In genomic region chr4:55372259-55372658, GRCh38 we compare ENCODE assay signal across 18 cellular contexts. TPM values are rescaled to one million over a fixed set of nuclear protein-coding genes. Genes with fewer than 3 reads are reported as not detected.
A peak's percentile ranks its signal among the peaks of the same experiment; 100 is the strongest.
DNase-seq lines count a peak whose midpoint lies in the region; FAIRE-seq and TF ChIP-seq lines count a peak whose summit lies in the region.
"Had no signal": no experiment of that assay in that cellular context is flagged by ENCODE, and none has a peak within 500 bp of the region (broad histone marks: within the 10 kb centered on the region; RNA-seq: fewer than 3 reads in every experiment).

No MANE protein-coding gene starts in this region.

- TF ChIP-seq CTCF in astrocyte (IDR thresholded peaks at IDR 0.05; ENCODE audit: insufficient read depth, low read depth, low read length) (no peak), fibroblast of pulmonary artery (IDR thresholded peaks at IDR 0.05; ENCODE audit: low read length, missing control alignments) (no peak), osteoblast (IDR thresholded peaks at IDR 0.05; ENCODE audit: extremely low read depth, low read depth, low read length) (no peak)

- H3K36me3 ChIP-seq in astrocyte (ENCODE audit: insufficient read depth, low read length) = no peaks in the 10 kb centered on the region
- no peaks in the 10 kb centered on the region for H3K36me3 ChIP-seq in osteoblast (ENCODE audit: insufficient read depth, low read length)
- no peaks in the 10 kb centered on the region for H3K36me3 ChIP-seq in MG63

- no peak overlapping the region for H3K4me3 Mint-ChIP-seq in astrocyte (ENCODE audit: unreplicated experiment)
- H3K4me3 Mint-ChIP-seq in activated CD4-positive, alpha-beta memory T cell treated with anti-CD3 and anti-CD28 coated beads for 36 hours = no peak overlapping the region
- H3K4me3 Mint-ChIP-seq: B cell; CD4-positive, alpha-beta memory T cell had no signal

- H3K9me3 ChIP-seq in astrocyte (ENCODE audit: insufficient read depth, low read depth, low read length) (no peaks in the 10 kb centered on the region), osteoblast (ENCODE audit: low read depth, low read length) (no peaks in the 10 kb centered on the region), MG63 (no peaks in the 10 kb centered on the region)

- intact Hi-C loops in activated CD4-positive, alpha-beta memory T cell treated with anti-CD3 and anti-CD28 coated beads for 36 hours (cut with micrococcal nuclease) = no loop called here

- POLR2A ChIA-PET in activated CD4-positive, alpha-beta memory T cell treated with anti-CD3 and anti-CD28 coated beads for 36 hours (lab: Charles Lee) = no interaction called here

- H3K4me1 Mint-ChIP-seq in astrocyte (ENCODE audit: low read depth, unreplicated experiment) = no peaks in the 10 kb centered on the region
- no peaks in the 10 kb centered on the region for H3K4me1 Mint-ChIP-seq in activated CD4-positive, alpha-beta memory T cell treated with anti-CD3 and anti-CD28 coated beads for 36 hours (ENCODE audit: low read depth)
- H3K4me1 Mint-ChIP-seq: B cell; CD4-positive, alpha-beta memory T cell had no signal

- H3K27ac Mint-ChIP-seq in astrocyte (ENCODE audit: unreplicated experiment) = no peak overlapping the region
- H3K27ac Mint-ChIP-seq in activated CD4-positive, alpha-beta memory T cell treated with anti-CD3 and anti-CD28 coated beads for 36 hours = no peak overlapping the region
- H3K27ac Mint-ChIP-seq: B cell; CD4-positive, alpha-beta memory T cell had no signal

- no peaks in the 10 kb centered on the region for H3K9me3 Mint-ChIP-seq in astrocyte (ENCODE audit: unreplicated experiment)
- no peaks in the 10 kb centered on the region for H3K9me3 Mint-ChIP-seq in activated CD4-positive, alpha-beta memory T cell treated with anti-CD3 and anti-CD28 coated beads for 36 hours
- H3K9me3 Mint-ChIP-seq: CD4-positive, alpha-beta memory T cell had no signal

- H3K4me3 ChIP-seq in astrocyte (ENCODE audit: insufficient read depth, low read depth, low read length) = no peak overlapping the region
- no peak overlapping the region for H3K4me3 ChIP-seq in fibroblast of pulmonary artery (replicated peaks; ENCODE audit: low read depth, low read length)
- H3K4me3 ChIP-seq in osteoblast (ENCODE audit: insufficient read depth, low read length) = no peak overlapping the region
- H3K4me3 ChIP-seq in MG63 = no peak overlapping the region

- H3K27me3 ChIP-seq in astrocyte (ENCODE audit: insufficient read depth, low read length) (no peaks in the 10 kb centered on the region), osteoblast (ENCODE audit: insufficient read depth, low read length) (no peaks in the 10 kb centered on the region), MG63 (no peaks in the 10 kb centered on the region)

- CTCF ChIA-PET in activated CD4-positive, alpha-beta memory T cell treated with anti-CD3 and anti-CD28 coated beads for 36 hours (lab: Charles Lee) = interaction anchor here (0.9 to 1.5 kb wide), 2 partner anchors 18 to 60 kb away, joined by 4 to 6 read pairs; no protein-coding TSS in a partner anchor

- H3K4me2 ChIP-seq in astrocyte (ENCODE audit: low read length) = peak overlapping the region; percentile 9
- H3K4me2 ChIP-seq in osteoblast (ENCODE audit: insufficient read depth, low read length) = no peak overlapping the region
- H3K4me2 ChIP-seq: KMS-11 had no signal

- H3K9ac ChIP-seq in astrocyte (ENCODE audit: low read length) = peak overlapping the region; percentile 68
- H3K9ac ChIP-seq: KMS-11 had no signal

- FAIRE-seq in astrocyte (lab: Jason Lieb, UNC) = no peak
- FAIRE-seq: D721Med had no signal

- peak; percentile 63 for DNase-seq in EL
- no peak for DNase-seq in astrocyte (ENCODE audit: low read depth)
- peak; percentile 91 for DNase-seq in fibroblast of pulmonary artery (ENCODE audit: low read depth)
- DNase-seq in osteoblast (ENCODE audit: insufficient read length, low spot score, missing footprints) = no peak
- DNase-seq in T-helper 9 cell = no peak
- no peak for DNase-seq in MG63
- no peak for DNase-seq in NCI-H526 (lab: John Stamatoyannopoulos, UW)
- no peak for DNase-seq in activated CD4-positive, alpha-beta memory T cell treated with anti-CD3 and anti-CD28 coated beads for 36 hours
- DNase-seq: CD4-positive, alpha-beta memory T cell; DND-41; H7; NCI-H1105; NCI-H187; NCI-H446 treated with DMSO at 0.1 percent for 48 hours; NCI-H774 had no signal

- no peak overlapping the region for H2AFZ ChIP-seq in astrocyte (ENCODE audit: low read depth, low read length)
- no peak overlapping the region for H2AFZ ChIP-seq in osteoblast (ENCODE audit: low read length)

- H3K27ac ChIP-seq in astrocyte (ENCODE audit: low read depth, low read length) (peak overlapping the region; percentile 61), osteoblast (ENCODE audit: low read depth, low read length) (peak overlapping the region; percentile 63)
- H3K27ac ChIP-seq: KMS-11 had no signal

- no peaks in the 10 kb centered on the region for H3K27me3 Mint-ChIP-seq in astrocyte (ENCODE audit: low read depth, unreplicated experiment)
- no peaks in the 10 kb centered on the region for H3K27me3 Mint-ChIP-seq in activated CD4-positive, alpha-beta memory T cell treated with anti-CD3 and anti-CD28 coated beads for 36 hours
- H3K27me3 Mint-ChIP-seq: B cell; CD4-positive, alpha-beta memory T cell had no signal

- no peaks in the 10 kb centered on the region for H3K79me2 ChIP-seq in astrocyte (ENCODE audit: insufficient read depth, low read length)
- no peaks in the 10 kb centered on the region for H3K79me2 ChIP-seq in osteoblast (ENCODE audit: insufficient read depth, low read length)

- H4K20me1 ChIP-seq in astrocyte (ENCODE audit: insufficient read depth, low read length) (no peaks in the 10 kb centered on the region), osteoblast (ENCODE audit: insufficient read depth, low read length) (no peaks in the 10 kb centered on the region)

- H3K4me1 ChIP-seq in astrocyte (ENCODE audit: insufficient read depth, low read length) (peaks cover 2% of the 10 kb centered on the region), osteoblast (ENCODE audit: insufficient read depth, low read length) (no peaks in the 10 kb centered on the region)

- no peaks in the 10 kb centered on the region for H3K36me3 Mint-ChIP-seq in astrocyte (ENCODE audit: low read depth, unreplicated experiment)
- H3K36me3 Mint-ChIP-seq in activated CD4-positive, alpha-beta memory T cell treated with anti-CD3 and anti-CD28 coated beads for 36 hours = peaks cover 8% of the 10 kb centered on the region

RNA-seq across cellular contexts. Expression of gene TMEM165, which starts 23.5 kb away (rescaled TPM):
- total RNA-seq in astrocyte (128 and 130 TPM in 2 replicates), osteoblast (151 and 163 TPM in 2 replicates)
- total RNA-seq in MG63 (2014; rRNA removed; shearing (Covaris generic); ENCODE audit: low replicate concordance) = 92.4 and 122 TPM in 2 replicates
- total RNA-seq in activated CD4-positive, alpha-beta memory T cell treated with anti-CD3 and anti-CD28 coated beads for 36 hours = 10 to 100 TPM; 50.4 to 56.8 TPM

RNA-seq across cellular contexts. Expression of gene SRD5A3, which starts 26.2 kb away (rescaled TPM):
- 39.5 and 43.8 TPM in 2 replicates for total RNA-seq in astrocyte
- total RNA-seq in osteoblast = 10.6 and 13.0 TPM in 2 replicates
- total RNA-seq in MG63 (2014; rRNA removed; shearing (Covaris generic); ENCODE audit: low replicate concordance) = 5.2 and 12.6 TPM in 2 replicates
- total RNA-seq in activated CD4-positive, alpha-beta memory T cell treated with anti-CD3 and anti-CD28 coated beads for 36 hours = 10 to 100 TPM; 19.2 to 19.7 TPM

Comparison
In these comparisons a context has a peak if more than half of its experiments do, and no peak if none do; other contexts are left out.
1. DNase-seq: peak in EL (single experiment) and fibroblast of pulmonary artery (single experiment); none in astrocyte (single experiment), osteoblast (single experiment), T-helper 9 cell (single experiment), MG63 (single experiment), NCI-H526 (0 of 2) and activated CD4-positive, alpha-beta memory T cell treated with anti-CD3 and anti-CD28 coated beads for 36 hours (single experiment).